ENCODE assay signal across 19 cellular contexts in genomic region chr12:106070611-106071010, GRCh38.
"Had no signal": no experiment of that assay in that cellular context is flagged by ENCODE, and none has a peak within 500 bp of the region (broad histone marks: within the 10 kb centered on the region; RNA-seq: fewer than 3 reads in every experiment).

No MANE protein-coding gene starts in this region.

- H3K4me3 Mint-ChIP-seq: activated T-cell treated with anti-CD3 and anti-CD28 coated beads, Interleukin-2, amount 50 U/mL, for 24 hours; activated T-helper 17 cell treated with anti-CD3 and anti-CD28 coated beads, Interleukin-2, amount 50 U/mL, for 72 hours; naive thymus-derived CD4-positive, alpha-beta T cell; neural progenitor cell; stimulated activated memory B cell treated with anti-CD40 and anti-IgM and Interleukin-4, amounts not matched to agents 10 μg/mL and 1 μg/mL and 100 μg/mL, for 72 hours; T-helper 1 cell treated with Interleukin-12 subunit alpha and Interleukin-12 subunit beta and Interleukin-4 antibody, amounts not matched to agents 30 μg/mL and 1 μg/mL, for 36 hours; type B pancreatic cell; WTC11 had no signal

- DNase-seq: activated T-cell treated with anti-CD3 and anti-CD28 coated beads, Interleukin-2, amount 50 U/mL, for 24 hours; aorta; central memory CD4-positive, alpha-beta T cell; heart right ventricle; kidney; naive thymus-derived CD4-positive, alpha-beta T cell; sigmoid colon; stimulated activated CD4-positive, alpha-beta T cell treated with anti-CD3 and anti-CD28 coated beads, Interleukin-15, amount 100 ng/mL, for 24 hours; stomach; T1000 had no signal

- H3K36me3 ChIP-seq: neural progenitor cell had no signal

- H3K27ac Mint-ChIP-seq: activated naive CD4-positive, alpha-beta T cell treated with anti-CD3 and anti-CD28 coated beads, Interleukin-2, amount 50 U/mL, for 72 hours; activated T-cell treated with anti-CD3 and anti-CD28 coated beads, Interleukin-2, amount 50 U/mL, for 24 hours; activated T-helper 17 cell treated with anti-CD3 and anti-CD28 coated beads, Interleukin-2, amount 50 U/mL, for 72 hours; naive thymus-derived CD4-positive, alpha-beta T cell; neural progenitor cell; stimulated activated memory B cell treated with anti-CD40 and anti-IgM and Interleukin-4, amounts not matched to agents 10 μg/mL and 1 μg/mL and 100 μg/mL, for 72 hours; T-helper 1 cell treated with Interleukin-12 subunit alpha and Interleukin-12 subunit beta and Interleukin-4 antibody, amounts not matched to agents 30 μg/mL and 1 μg/mL, for 36 hours; type B pancreatic cell; WTC11 had no signal

- H3K9me3 ChIP-seq: heart right ventricle, sigmoid colon, stomach, suprapubic skin had no signal

- H2AFZ ChIP-seq: neural progenitor cell had no signal

- H3K27ac ChIP-seq: neural progenitor cell, suprapubic skin had no signal

- H3K9me3 Mint-ChIP-seq: activated T-cell treated with anti-CD3 and anti-CD28 coated beads, Interleukin-2, amount 50 U/mL, for 24 hours; stimulated activated memory B cell treated with anti-CD40 and anti-IgM and Interleukin-4, amounts not matched to agents 10 μg/mL and 1 μg/mL and 100 μg/mL, for 72 hours; T-helper 1 cell treated with Interleukin-12 subunit alpha and Interleukin-12 subunit beta and Interleukin-4 antibody, amounts not matched to agents 30 μg/mL and 1 μg/mL, for 36 hours; type B pancreatic cell; WTC11 had no signal

- ATAC-seq: activated naive CD4-positive, alpha-beta T cell treated with anti-CD3 and anti-CD28 coated beads, Interleukin-2, amount 50 U/mL, for 72 hours; activated T-helper 17 cell treated with anti-CD3 and anti-CD28 coated beads, Interleukin-2, amount 50 U/mL, for 72 hours; heart right ventricle; naive thymus-derived CD4-positive, alpha-beta T cell; stimulated activated memory B cell treated with anti-CD40 and anti-IgM and Interleukin-4, amounts not matched to agents 10 μg/mL and 1 μg/mL and 100 μg/mL, for 72 hours; WTC11 had no signal

- H3K4me2 ChIP-seq: neural progenitor cell, smooth muscle cell had no signal

- H3K9ac ChIP-seq: neural progenitor cell had no signal

- H3K36me3 Mint-ChIP-seq: activated naive CD4-positive, alpha-beta T cell treated with anti-CD3 and anti-CD28 coated beads, Interleukin-2, amount 50 U/mL, for 72 hours; naive thymus-derived CD4-positive, alpha-beta T cell; stimulated activated memory B cell treated with anti-CD40 and anti-IgM and Interleukin-4, amounts not matched to agents 10 μg/mL and 1 μg/mL and 100 μg/mL, for 72 hours had no signal

- H3K27me3 ChIP-seq: heart right ventricle, neural progenitor cell, sigmoid colon, stomach, suprapubic skin had no signal

- H3K4me3 ChIP-seq: heart right ventricle, neural progenitor cell, sigmoid colon, smooth muscle cell, stomach, suprapubic skin had no signal

- H3K4me1 Mint-ChIP-seq: naive thymus-derived CD4-positive, alpha-beta T cell; stimulated activated memory B cell treated with anti-CD40 and anti-IgM and Interleukin-4, amounts not matched to agents 10 μg/mL and 1 μg/mL and 100 μg/mL, for 72 hours had no signal
